Comparison of ENCODE assay signal across 25 cellular contexts in the genomic region with DNA sequence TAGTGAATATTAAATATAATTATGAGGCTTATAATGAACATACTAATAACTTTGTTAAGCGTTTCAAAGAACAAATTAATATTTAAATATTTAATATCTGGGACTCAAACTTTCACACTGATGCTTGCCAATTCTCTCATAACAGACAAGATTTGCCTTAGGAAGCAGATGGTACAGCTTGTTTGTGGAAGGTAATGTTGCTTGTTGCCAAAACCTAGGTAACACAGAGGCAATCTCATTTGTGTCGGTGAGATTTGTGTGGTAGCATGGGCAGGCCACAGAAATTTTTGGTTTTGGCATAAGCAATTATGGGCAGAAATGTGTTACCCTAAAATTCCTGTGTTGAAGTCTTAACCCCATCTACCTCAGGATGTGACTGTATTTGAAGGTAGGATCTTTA.
DNase-seq lines count a peak whose midpoint lies in the region; ATAC-seq, FAIRE-seq and TF ChIP-seq lines count a peak whose summit lies in the region.
"Had no signal": no experiment of that assay in that cellular context is flagged by ENCODE, and none has a peak within 500 bp of the region (broad histone marks: within the 10 kb centered on the region; RNA-seq: fewer than 3 reads in every experiment).

No MANE protein-coding gene starts in this region.

- H3K4me1 Mint-ChIP-seq in astrocyte (ENCODE audit: low read depth, unreplicated experiment): peaks cover 14% of the 10 kb centered on the region
- no peaks in the 10 kb centered on the region for H3K4me1 Mint-ChIP-seq in MCF 10A (ENCODE audit: insufficient read depth, unreplicated experiment)

- no peaks in the 10 kb centered on the region for H3K36me3 ChIP-seq in astrocyte (ENCODE audit: insufficient read depth, low read length)
- H3K36me3 ChIP-seq: BE2C; BLaER1 treated with 17β-estradiol and CSF1 and Interleukin-3, amounts not matched to agents 10 nM and 100 nM; HAP-1 had no signal

- CTCF ChIA-PET in MCF 10A (lab: Yijun Ruan, JAX): no interaction called here

- no peak overlapping the region for H2AFZ ChIP-seq in astrocyte (ENCODE audit: low read depth, low read length)

- no TSS peak for BruUV-seq in MCF 10A (replicated peaks; lab: Mats Ljungman, UMichigan)

- no peaks in the 10 kb centered on the region for H4K20me1 ChIP-seq in astrocyte (ENCODE audit: insufficient read depth, low read length)
- H4K20me1 ChIP-seq: BLaER1 treated with 17β-estradiol and CSF1 and Interleukin-3, amounts not matched to agents 10 nM and 100 nM had no signal

- H3K79me2 ChIP-seq in astrocyte (ENCODE audit: insufficient read depth, low read length): no peaks in the 10 kb centered on the region

- no peaks in the 10 kb centered on the region for H3K27me3 ChIP-seq in astrocyte (ENCODE audit: insufficient read depth, low read length)
- H3K27me3 ChIP-seq: BE2C; BLaER1 treated with 17β-estradiol and CSF1 and Interleukin-3, amounts not matched to agents 10 nM and 100 nM had no signal

- H3K9me3 ChIP-seq in astrocyte (ENCODE audit: insufficient read depth, low read depth, low read length): no peaks in the 10 kb centered on the region
- H3K9me3 ChIP-seq: A549, BE2C, HAP-1 had no signal

- POLR2A ChIA-PET in MCF 10A (lab: Yijun Ruan, JAX): no interaction called here

- DNase-seq in G401 (ENCODE audit: low spot score): peak; percentile 75
- DNase-seq in NCI-H1694 treated with DMSO at 0.1 percent for 48 hours (lab: John Stamatoyannopoulos, UW): peak; percentile 59
- DNase-seq in astrocyte (ENCODE audit: low read depth): no peak
- peak; percentile 5 for DNase-seq in myocyte (ENCODE audit: low read depth)
- no peak for DNase-seq in Right ventricle myocardium superior
- DNase-seq in MV-4-11 (lab: John Stamatoyannopoulos, UW): no peak
- DNase-seq in MCF 10A (ENCODE audit: unreplicated experiment): no peak
- DNase-seq: 8988T; ACHN; AML-193; BE2C; CD4-positive, alpha-beta T cell; CD8-positive, alpha-beta memory T cell; DMS 273 treated with DMSO at 0.1 percent for 48 hours; DMS79; EL; GF-D8; GOT3 had no signal

- TF ChIP-seq CTCF in astrocyte (IDR thresholded peaks at IDR 0.05; ENCODE audit: insufficient read depth, low read depth, low read length) (no peak), MCF 10A (IDR thresholded peaks at IDR 0.05; ENCODE audit: unreplicated experiment) (no peak)

- H3K27ac ChIP-seq in astrocyte (ENCODE audit: low read depth, low read length): no peak overlapping the region
- H3K27ac ChIP-seq: A549; BLaER1 treated with 17β-estradiol and CSF1 and Interleukin-3, amounts not matched to agents 10 nM and 100 nM had no signal

- H3K27me3 Mint-ChIP-seq in astrocyte (ENCODE audit: low read depth, unreplicated experiment) (peaks cover 2% of the 10 kb centered on the region), MCF 10A (ENCODE audit: insufficient read depth, unreplicated experiment) (no peaks in the 10 kb centered on the region)
- H3K27me3 Mint-ChIP-seq: CD4-positive, alpha-beta T cell had no signal

- no peak overlapping the region for H3K4me3 ChIP-seq in astrocyte (ENCODE audit: insufficient read depth, low read depth, low read length)
- H3K4me3 ChIP-seq: A549; BLaER1 treated with 17β-estradiol and CSF1 and Interleukin-3, amounts not matched to agents 10 nM and 100 nM; HAP-1 had no signal

- H3K9me3 Mint-ChIP-seq in astrocyte (ENCODE audit: unreplicated experiment): no peaks in the 10 kb centered on the region
- H3K9me3 Mint-ChIP-seq in MCF 10A (ENCODE audit: unreplicated experiment): peaks cover 7% of the 10 kb centered on the region
- H3K9me3 Mint-ChIP-seq: CD4-positive, alpha-beta T cell; CD8-positive, alpha-beta memory T cell had no signal

- H3K4me2 ChIP-seq in astrocyte (ENCODE audit: low read length): no peak overlapping the region
- H3K4me2 ChIP-seq: A549; BLaER1 treated with 17β-estradiol and CSF1 and Interleukin-3, amounts not matched to agents 10 nM and 100 nM had no signal

- no peak overlapping the region for H3K27ac Mint-ChIP-seq in astrocyte (ENCODE audit: unreplicated experiment)
- no peak overlapping the region for H3K27ac Mint-ChIP-seq in MCF 10A (ENCODE audit: low read depth, unreplicated experiment)
- H3K27ac Mint-ChIP-seq: CD14-positive monocyte; CD4-positive, alpha-beta T cell; CD8-positive, alpha-beta memory T cell had no signal

- intact Hi-C loops in Right ventricle myocardium superior (cut with DNase I): no loop called here
- intact Hi-C loops in MCF 10A (cut with micrococcal nuclease): no loop called here

- peak; percentile 13 for FAIRE-seq in astrocyte (lab: Jason Lieb, UNC)
- FAIRE-seq: A549, D721Med, GM12891, H54 had no signal

- in situ Hi-C loops in G401 (cut with HindIII; ENCODE audit: low sequenced_read_pairs): no loop called here

- H3K4me1 ChIP-seq in astrocyte (ENCODE audit: insufficient read depth, low read length): no peaks in the 10 kb centered on the region
- H3K4me1 ChIP-seq: A549, BE2C, HAP-1 had no signal

- H3K36me3 Mint-ChIP-seq in astrocyte (ENCODE audit: low read depth, unreplicated experiment): no peaks in the 10 kb centered on the region
- no peaks in the 10 kb centered on the region for H3K36me3 Mint-ChIP-seq in MCF 10A (ENCODE audit: insufficient read depth, unreplicated experiment)
- H3K36me3 Mint-ChIP-seq: CD14-positive monocyte had no signal

- no peak for ATAC-seq in Right ventricle myocardium superior (ENCODE audit: poor library complexity)
- ATAC-seq: A549 had no signal

- no peak overlapping the region for H3K9ac ChIP-seq in astrocyte (ENCODE audit: low read length)
- H3K9ac ChIP-seq: BLaER1 treated with 17β-estradiol and CSF1 and Interleukin-3, amounts not matched to agents 10 nM and 100 nM had no signal

- H3K4me3 Mint-ChIP-seq in astrocyte (ENCODE audit: unreplicated experiment) (no peak overlapping the region), MCF 10A (ENCODE audit: unreplicated experiment) (no peak overlapping the region)
- H3K4me3 Mint-ChIP-seq: CD14-positive monocyte; CD4-positive, alpha-beta T cell; CD8-positive, alpha-beta memory T cell had no signal

Comparison
In these comparisons a context has a peak if more than half of its experiments do, and no peak if none do; other contexts are left out.
1. DNase-seq: peak in G401 (single experiment), NCI-H1694 treated with DMSO at 0.1 percent for 48 hours (single experiment) and myocyte (single experiment); none in astrocyte (single experiment), Right ventricle myocardium superior (single experiment), MV-4-11 (single experiment) and MCF 10A (single experiment).